ENCODE assay signal across 8 cellular contexts in genomic region chr19:8307965-8308866, GRCh38. TPM values are rescaled to one million over a fixed set of nuclear protein-coding genes. Genes with fewer than 3 reads are reported as not detected.
DNase-seq lines count a peak whose midpoint lies in the region; ATAC-seq and TF ChIP-seq lines count a peak whose summit lies in the region.

TSS of gene CD320 (minus strand) at chr19:8308358. CDS start at chr19:8308290, 68 bp downstream.

- H3K27me3 Mint-ChIP-seq in endodermal cell (ENCODE audit: insufficient read depth) = peaks cover 2% of the 10 kb centered on the region

- DNase-seq in CD1c-positive myeloid dendritic cell (ENCODE audit: extremely low spot score) (peak; percentile 91), HS-5 (ENCODE audit: low read depth) (peak; percentile 78), endodermal cell (peak; percentile 94), mesenteric fat pad (ENCODE audit: low spot score) (peak; percentile 95)
- DNase-seq in NK-92 treated with Interleukin-12 subunit alpha and Interleukin-12 subunit beta, amount 100 ng/mL, for 24 hours (lab: John Stamatoyannopoulos, UW) = peak; percentile 84
- peak; percentile 73 to 88 (median 79) for DNase-seq in activated CD8-positive, alpha-beta memory T cell treated with anti-CD3 and anti-CD28 coated beads for 48 hours (ENCODE audit: low read depth in 2 of 3, low spot score in 2 of 3)
- DNase-seq in stimulated activated CD8-positive, alpha-beta memory T cell treated with anti-CD3 and anti-CD28 coated beads, Interleukin-12 subunit alpha, Interleukin-12 subunit beta, amount 100 ng/mL, for 4 hours (ENCODE audit: low read depth) = peak; percentile 77

- no peaks in the 10 kb centered on the region for H3K9me3 ChIP-seq in endodermal cell (ENCODE audit: control insufficient read depth, low read length)

- no peaks in the 10 kb centered on the region for H3K4me1 ChIP-seq in endodermal cell (ENCODE audit: control insufficient read depth, insufficient read depth, low read length)

- peak within 1 kb of the TSS; percentile 83 for H3K4me3 Mint-ChIP-seq in endodermal cell

- peaks cover 52% of the 10 kb centered on the region for H3K36me3 Mint-ChIP-seq in endodermal cell (ENCODE audit: low read depth)

- ATAC-seq in GM19438 (IDR thresholded peaks at IDR 0.05; ENCODE audit: low read depth, unreplicated experiment) = peak; percentile 70

- no peak for TF ChIP-seq CTCF in endodermal cell (conservative IDR thresholded peaks at IDR 0.05)

- H3K27me3 ChIP-seq in endodermal cell (ENCODE audit: control insufficient read depth, insufficient read depth, low read length, poor library complexity, severe bottlenecking) = no peaks in the 10 kb centered on the region

- no peaks in the 10 kb centered on the region for H3K9me3 Mint-ChIP-seq in endodermal cell

- peaks cover 17% of the 10 kb centered on the region for H3K4me1 Mint-ChIP-seq in endodermal cell

- H3K36me3 ChIP-seq in endodermal cell (ENCODE audit: control insufficient read depth, insufficient read depth, low read length) = peaks cover 24% of the 10 kb centered on the region

- H3K27ac Mint-ChIP-seq in endodermal cell = peak within 1 kb of the TSS; percentile 98

- H3K4me3 ChIP-seq in endodermal cell (ENCODE audit: low read length) = peak within 1 kb of the TSS; percentile 93

- H3K9ac ChIP-seq in endodermal cell (ENCODE audit: extremely low read depth, low read length, poor library complexity, severe bottlenecking) = peak within 1 kb of the TSS; percentile 75

- H3K27ac ChIP-seq in endodermal cell (ENCODE audit: low read depth, low read length) = peak within 1 kb of the TSS; percentile 14

- 1 to 7% methylated on average over 10 to 63 of the region's 63 CpGs for WGBS in endodermal cell (ENCODE audit: insufficient coverage in 1 of 2, insufficient read length in 1 of 2), 2 experiments

RNA-seq across cellular contexts. Expression of gene CD320, which starts in this region (rescaled TPM):
- 10 to 100 TPM; 63.4 to 72.7 TPM for total RNA-seq in endodermal cell
- 51.6 TPM for polyA plus RNA-seq in endodermal cell (2013, experiment 1 of 2)
- 52.4 TPM for polyA plus RNA-seq in endodermal cell (2013, experiment 2 of 2)
- 55.2 TPM for total RNA-seq in mesenteric fat pad

Comparison
In these comparisons a context has a peak if more than half of its experiments do, and no peak if none do; other contexts are left out.
1. Peak in every context shown above with its lines: DNase-seq, ATAC-seq, H3K4me3 ChIP-seq and H3K27ac ChIP-seq.